Comparison of ENCODE assay signal across 13 cellular contexts in genomic region chr4:95304898-95305297, GRCh38.
DNase-seq lines count a peak whose midpoint lies in the region; ATAC-seq and TF ChIP-seq lines count a peak whose summit lies in the region.
"Had no signal": no experiment of that assay in that cellular context is flagged by ENCODE, and none has a peak within 500 bp of the region (broad histone marks: within the 10 kb centered on the region; RNA-seq: fewer than 3 reads in every experiment).

No MANE protein-coding gene starts in this region.

- H3K36me3 Mint-ChIP-seq in GM23338 (ENCODE audit: low read depth) (no peaks in the 10 kb centered on the region), neural progenitor cell (peaks cover 21% of the 10 kb centered on the region)
- H3K36me3 Mint-ChIP-seq: activated naive CD8-positive, alpha-beta T cell treated with anti-CD3 and anti-CD28 coated beads for 36 hours; CD14-positive monocyte had no signal

- peaks cover 13% of the 10 kb centered on the region for H3K4me1 Mint-ChIP-seq in GM23338
- peaks cover 20% of the 10 kb centered on the region for H3K4me1 Mint-ChIP-seq in neural progenitor cell
- H3K4me1 Mint-ChIP-seq: activated naive CD8-positive, alpha-beta T cell treated with anti-CD3 and anti-CD28 coated beads for 36 hours; CD14-positive monocyte had no signal

- no peaks in the 10 kb centered on the region for H3K27me3 ChIP-seq in GM23338 (ENCODE audit: insufficient read depth)
- no peaks in the 10 kb centered on the region for H3K27me3 ChIP-seq in SJCRH30
- no peaks in the 10 kb centered on the region for H3K27me3 ChIP-seq in neural progenitor cell
- no peaks in the 10 kb centered on the region for H3K27me3 ChIP-seq in hepatocyte
- no peaks in the 10 kb centered on the region for H3K27me3 ChIP-seq in MM.1S (replicated peaks; ENCODE audit: insufficient read depth, low read length)
- H3K27me3 ChIP-seq: testis had no signal

- ATAC-seq in GM23338: peak; percentile 68
- ATAC-seq: left colon had no signal

- no peaks in the 10 kb centered on the region for H3K9me2 ChIP-seq in GM23338 (ENCODE audit: insufficient read depth)
- no peaks in the 10 kb centered on the region for H3K9me2 ChIP-seq in hepatocyte (replicated peaks; ENCODE audit: insufficient read depth)
- no peaks in the 10 kb centered on the region for H3K9me2 ChIP-seq in MM.1S (replicated peaks; ENCODE audit: insufficient read depth, low read length)

- H3K9me3 Mint-ChIP-seq in GM23338 (no peaks in the 10 kb centered on the region), neural progenitor cell (peaks cover 16% of the 10 kb centered on the region)
- H3K9me3 Mint-ChIP-seq: activated naive CD8-positive, alpha-beta T cell treated with anti-CD3 and anti-CD28 coated beads for 36 hours had no signal

- H3K27me3 Mint-ChIP-seq in GM23338 (ENCODE audit: insufficient read depth, low read depth, poor library complexity) (no peaks in the 10 kb centered on the region), neural progenitor cell (ENCODE audit: insufficient read depth, low read depth) (peaks cover 2% of the 10 kb centered on the region)
- H3K27me3 Mint-ChIP-seq: activated naive CD8-positive, alpha-beta T cell treated with anti-CD3 and anti-CD28 coated beads for 36 hours had no signal

- H3K9ac ChIP-seq in neural progenitor cell (no peak overlapping the region), MM.1S (ENCODE audit: low read length) (no peak overlapping the region)

- H4K20me1 ChIP-seq in GM23338 (replicated peaks; ENCODE audit: insufficient read depth): no peaks in the 10 kb centered on the region
- H4K20me1 ChIP-seq in neural progenitor cell (ENCODE audit: low read depth): no peaks in the 10 kb centered on the region
- no peaks in the 10 kb centered on the region for H4K20me1 ChIP-seq in hepatocyte (ENCODE audit: insufficient read depth, poor library complexity, severe bottlenecking)
- no peaks in the 10 kb centered on the region for H4K20me1 ChIP-seq in MM.1S (ENCODE audit: insufficient read depth, low read length)

- 85% methylated on average over 1 of the region's 1 CpG for WGBS in hepatocyte (ENCODE audit: low lambda C conversion rate, missing lambda C conversion rate)

- DNase-seq in GM23338 (ENCODE audit: low spot score): peak; percentile 28
- DNase-seq in SJCRH30: peak; percentile 60 to 78
- peak; percentile 70 for DNase-seq in fibroblast of villous mesenchyme (ENCODE audit: low read depth)
- DNase-seq in neural progenitor cell (ENCODE audit: low spot score): peak; percentile 64
- no peak for DNase-seq in hepatocyte (ENCODE audit: low spot score)
- no peak for DNase-seq in MM.1S
- DNase-seq in NCI-H774 (lab: John Stamatoyannopoulos, UW): no peak
- no peak for DNase-seq in effector CD4-positive, alpha-beta T cell
- DNase-seq: activated naive CD8-positive, alpha-beta T cell treated with anti-CD3 and anti-CD28 coated beads for 36 hours; erythroblast; left colon; testis had no signal

- H3K36me3 ChIP-seq in GM23338 (ENCODE audit: insufficient read depth) (no peaks in the 10 kb centered on the region), SJCRH30 (no peaks in the 10 kb centered on the region), neural progenitor cell (no peaks in the 10 kb centered on the region), hepatocyte (replicated peaks; ENCODE audit: insufficient read depth, low read depth) (no peaks in the 10 kb centered on the region), MM.1S (replicated peaks; ENCODE audit: insufficient read depth, low read length) (no peaks in the 10 kb centered on the region)

- H3K4me2 ChIP-seq in GM23338 (no peak overlapping the region), neural progenitor cell (peak overlapping the region; percentile 25), hepatocyte (no peak overlapping the region), MM.1S (ENCODE audit: low read depth, low read length) (no peak overlapping the region)

- H2AFZ ChIP-seq in GM23338: no peak overlapping the region
- H2AFZ ChIP-seq in neural progenitor cell (replicated peaks): no peak overlapping the region
- no peak overlapping the region for H2AFZ ChIP-seq in hepatocyte
- H2AFZ ChIP-seq in MM.1S (ENCODE audit: low read length): no peak overlapping the region

- H3K9me3 ChIP-seq in SJCRH30 (replicated peaks) (no peaks in the 10 kb centered on the region), neural progenitor cell (ENCODE audit: low read depth) (no peaks in the 10 kb centered on the region), hepatocyte (ENCODE audit: low read depth) (no peaks in the 10 kb centered on the region), MM.1S (replicated peaks; ENCODE audit: insufficient read depth, low read length) (no peaks in the 10 kb centered on the region)
- H3K9me3 ChIP-seq: testis had no signal

- H3K4me1 ChIP-seq in GM23338 (ENCODE audit: insufficient read depth) (no peaks in the 10 kb centered on the region), SJCRH30 (peaks cover 8% of the 10 kb centered on the region; the same call in 1 of the 2 replicates), neural progenitor cell (peaks cover 15% of the 10 kb centered on the region), hepatocyte (ENCODE audit: insufficient read depth) (no peaks in the 10 kb centered on the region), MM.1S (ENCODE audit: low read length) (no peaks in the 10 kb centered on the region)
- H3K4me1 ChIP-seq: testis had no signal

- TF ChIP-seq CTCF in GM23338 (conservative IDR thresholded peaks at IDR 0.05; ENCODE audit: low read depth in 2 of 2) (no peak), fibroblast of villous mesenchyme (IDR thresholded peaks at IDR 0.05; ENCODE audit: insufficient read depth, low read depth, low read length) (no peak), neural progenitor cell (IDR thresholded peaks at IDR 0.05) (no peak), hepatocyte (IDR thresholded peaks at IDR 0.05; ENCODE audit: poor library complexity) (no peak), MM.1S (IDR thresholded peaks at IDR 0.05; ENCODE audit: low read length) (no peak)

- H3K79me2 ChIP-seq in GM23338 (replicated peaks; ENCODE audit: insufficient read depth) (no peaks in the 10 kb centered on the region), neural progenitor cell (ENCODE audit: low read depth) (no peaks in the 10 kb centered on the region), hepatocyte (no peaks in the 10 kb centered on the region), MM.1S (ENCODE audit: low read length) (no peaks in the 10 kb centered on the region)

- no peak overlapping the region for H3K27ac ChIP-seq in GM23338 (ENCODE audit: low read depth)
- peak overlapping the region; percentile 35; the same call in 1 of the 2 replicates for H3K27ac ChIP-seq in SJCRH30
- H3K27ac ChIP-seq in neural progenitor cell: peak overlapping the region; percentile 55
- H3K27ac ChIP-seq in hepatocyte: no peak overlapping the region
- H3K27ac ChIP-seq in MM.1S (ENCODE audit: low read length): no peak overlapping the region
- H3K27ac ChIP-seq: testis had no signal

- H3K27ac Mint-ChIP-seq in GM23338 (no peak overlapping the region), neural progenitor cell (peak overlapping the region; percentile 74)
- H3K27ac Mint-ChIP-seq: activated naive CD8-positive, alpha-beta T cell treated with anti-CD3 and anti-CD28 coated beads for 36 hours; CD14-positive monocyte had no signal

- H3F3A ChIP-seq in GM23338 (replicated peaks; ENCODE audit: low read depth) (no peaks in the 10 kb centered on the region), neural progenitor cell (ENCODE audit: low read depth) (peaks cover 8% of the 10 kb centered on the region), MM.1S (ENCODE audit: insufficient read depth, low read length) (no peaks in the 10 kb centered on the region)

- H3K4me3 Mint-ChIP-seq in GM23338 (no peak overlapping the region), neural progenitor cell (no peak overlapping the region)
- H3K4me3 Mint-ChIP-seq: activated naive CD8-positive, alpha-beta T cell treated with anti-CD3 and anti-CD28 coated beads for 36 hours; CD14-positive monocyte had no signal

- H3K4me3 ChIP-seq in GM23338 (no peak overlapping the region), SJCRH30 (no peak overlapping the region), fibroblast of villous mesenchyme (ENCODE audit: low read depth, low read length) (no peak overlapping the region), neural progenitor cell (no peak overlapping the region), hepatocyte (no peak overlapping the region), MM.1S (ENCODE audit: low read length) (no peak overlapping the region)
- H3K4me3 ChIP-seq: testis had no signal

TF ChIP-seq in GM23338, 12 proteins besides CTCF, POLR2A, EP300 and RAD21 (continues in another document):
- TF ChIP-seq ETS1 (IDR thresholded peaks at IDR 0.05): no peak

Comparison
In these comparisons a context has a peak if more than half of its experiments do, and no peak if none do; other contexts are left out.
1. DNase-seq: peak in GM23338 (single experiment), SJCRH30 (2 of 2), fibroblast of villous mesenchyme (single experiment) and neural progenitor cell (single experiment); none in hepatocyte (single experiment), MM.1S (single experiment), NCI-H774 (single experiment) and effector CD4-positive, alpha-beta T cell (single experiment).
2. H3K27ac ChIP-seq: peak in SJCRH30 (single experiment) and neural progenitor cell (single experiment); none in GM23338 (single experiment), hepatocyte (single experiment) and MM.1S (single experiment).